Comparison of ENCODE assay signal across 1 cellular context in genomic region chr16:88348377-88349152, GRCh38.
A peak's percentile ranks its signal among the peaks of the same experiment; 100 is the strongest.
TF ChIP-seq lines count a peak whose summit lies in the region.

No MANE protein-coding gene starts in this region.

TF ChIP-seq in HepG2, 621 proteins besides CTCF, POLR2A, EP300 and RAD21:
- TF ChIP-seq ZNF225 (CRISPR knock-in tag; IDR thresholded peaks at IDR 0.05) (0 out of 2 replicates have a peak, but pooled peaks have one; percentile 1), NR1H2 (CRISPR knock-in tag; IDR thresholded peaks at IDR 0.05; ENCODE audit: borderline replicate concordance, low read depth) (no peak), TRAFD1 (CRISPR knock-in tag; IDR thresholded peaks at IDR 0.05; ENCODE audit: borderline replicate concordance) (no peak), RBM39 (IDR thresholded peaks at IDR 0.05; ENCODE audit: low read depth, low read length, poor library complexity, severe bottlenecking) (no peak)
